Comparison of ENCODE assay signal across 18 cellular contexts in the genomic region with DNA sequence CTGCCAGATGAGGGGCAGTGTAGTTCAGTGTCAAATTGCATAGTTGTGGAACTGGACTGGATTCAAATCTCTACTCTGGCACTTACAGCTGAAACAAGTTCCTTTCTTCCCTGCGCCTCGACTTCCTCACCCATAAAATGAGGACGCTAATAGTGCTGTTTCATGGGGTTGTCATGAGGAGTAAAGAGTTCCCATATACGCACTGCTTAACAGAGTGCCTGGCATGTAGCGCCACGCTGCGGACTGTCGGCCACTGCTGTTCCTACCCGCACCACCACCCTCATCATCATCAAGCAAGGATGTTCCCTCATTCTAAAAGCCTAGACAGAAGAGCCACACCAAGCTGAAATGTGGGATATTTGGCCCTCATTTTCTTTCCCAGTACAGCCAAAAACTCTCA.
DNase-seq lines count a peak whose midpoint lies in the region; ATAC-seq and TF ChIP-seq lines count a peak whose summit lies in the region.
"Had no signal": no experiment of that assay in that cellular context is flagged by ENCODE, and none has a peak within 500 bp of the region (broad histone marks: within the 10 kb centered on the region; RNA-seq: fewer than 3 reads in every experiment).

No MANE protein-coding gene starts in this region.

- peak; percentile 68 for DNase-seq in Ammon's horn (ENCODE audit: low spot score)
- no peak for DNase-seq in CD4-positive, CD25-positive, alpha-beta regulatory T cell
- DNase-seq in natural killer cell: no peak
- no peak for DNase-seq in stimulated activated CD4-positive, alpha-beta T cell treated with anti-CD3 and anti-CD28 coated beads, Interleukin-4, amount 100 ng/mL, for 24 hours
- DNase-seq in KG1 (lab: John Stamatoyannopoulos, UW): no peak
- no peak for DNase-seq in ecto neural progenitor cell (ENCODE audit: low spot score)
- DNase-seq: activated CD4-positive, alpha-beta T cell treated with anti-CD3 and anti-CD28 coated beads for 48 hours; DMS 273 treated with DMSO at 0.1 percent for 48 hours; effector CD8-positive, alpha-beta T cell; GF-D8; NCI-H524 treated with DMSO at 0.1 percent for 48 hours; PC-3; thyroid gland had no signal

- H3K27ac Mint-ChIP-seq in CD4-positive, CD25-positive, alpha-beta regulatory T cell: peak overlapping the region in 2 of 3 donors; percentile 19 to 54
- H3K27ac Mint-ChIP-seq in dendritic cell treated with granulocyte-macrophage colony-stimulating factor and Interleukin-4, amounts not matched to agents 40 ng/mL and 50 ng/mL, for 4 days: peak overlapping the region; percentile 99
- peak overlapping the region; percentile 25 to 42 for H3K27ac Mint-ChIP-seq in natural killer cell
- H3K27ac Mint-ChIP-seq: B cell had no signal

- no peak overlapping the region for H3K4me3 Mint-ChIP-seq in CD4-positive, CD25-positive, alpha-beta regulatory T cell
- no peak overlapping the region for H3K4me3 Mint-ChIP-seq in dendritic cell treated with granulocyte-macrophage colony-stimulating factor and Interleukin-4, amounts not matched to agents 40 ng/mL and 50 ng/mL, for 4 days
- H3K4me3 Mint-ChIP-seq in natural killer cell: no peak overlapping the region
- H3K4me3 Mint-ChIP-seq: B cell had no signal

- H3K36me3 ChIP-seq in CD4-positive, CD25-positive, alpha-beta regulatory T cell (ENCODE audit: control insufficient read depth, insufficient read depth, low read length): no peaks in the 10 kb centered on the region
- H3K36me3 ChIP-seq: thyroid gland had no signal

- H3K4me1 ChIP-seq in CD4-positive, CD25-positive, alpha-beta regulatory T cell (ENCODE audit: control insufficient read depth, insufficient read depth, low read length, poor library complexity, severe bottlenecking): peaks cover 20% of the 10 kb centered on the region
- H3K4me1 ChIP-seq: adrenal gland, thyroid gland had no signal

- H3K27ac ChIP-seq in CD4-positive, CD25-positive, alpha-beta regulatory T cell (ENCODE audit: insufficient read depth, low read length, poor library complexity, severe bottlenecking): peak overlapping the region; percentile 15
- H3K27ac ChIP-seq: SK-N-MC, thyroid gland had no signal

- intact Hi-C loops in dendritic cell treated with granulocyte-macrophage colony-stimulating factor and Interleukin-4, amounts not matched to agents 40 ng/mL and 50 ng/mL, for 4 days (cut with micrococcal nuclease): loop anchor here (5.0 kb wide), 1 partner anchor 37 kb away; no protein-coding TSS in a partner anchor
- intact Hi-C loops in natural killer cell (cut with micrococcal nuclease): no loop called here

- no peak for ATAC-seq in CD4-positive, CD25-positive, alpha-beta regulatory T cell (ENCODE audit: low read depth in 2 of 2)
- ATAC-seq in natural killer cell: no peak
- ATAC-seq in HG03025 (IDR thresholded peaks at IDR 0.05; ENCODE audit: low FRiP score, unreplicated experiment): no peak
- ATAC-seq: PC-3 had no signal

- no peak for TF ChIP-seq CTCF in natural killer cell (IDR thresholded peaks at IDR 0.05)

- H3K27me3 Mint-ChIP-seq in CD4-positive, CD25-positive, alpha-beta regulatory T cell: no peaks in the 10 kb centered on the region
- H3K27me3 Mint-ChIP-seq in dendritic cell treated with granulocyte-macrophage colony-stimulating factor and Interleukin-4, amounts not matched to agents 40 ng/mL and 50 ng/mL, for 4 days: peaks cover 9% of the 10 kb centered on the region
- peaks cover 0 to 6% of the 10 kb centered on the region in 2 donors for H3K27me3 Mint-ChIP-seq in natural killer cell (ENCODE audit: low read depth in 2 of 2)
- H3K27me3 Mint-ChIP-seq: B cell had no signal

- H3K27me3 ChIP-seq in CD4-positive, CD25-positive, alpha-beta regulatory T cell (ENCODE audit: control insufficient read depth, insufficient read depth, low read length): no peaks in the 10 kb centered on the region
- H3K27me3 ChIP-seq: adrenal gland, thyroid gland had no signal

- peaks cover 10 to 28% (median 18%) of the 10 kb centered on the region in 4 donors for H3K4me1 Mint-ChIP-seq in CD4-positive, CD25-positive, alpha-beta regulatory T cell
- H3K4me1 Mint-ChIP-seq in dendritic cell treated with granulocyte-macrophage colony-stimulating factor and Interleukin-4, amounts not matched to agents 40 ng/mL and 50 ng/mL, for 4 days (ENCODE audit: low read depth): peaks cover 78% of the 10 kb centered on the region
- peaks cover 18 to 20% of the 10 kb centered on the region in 2 donors for H3K4me1 Mint-ChIP-seq in natural killer cell

- no peaks in the 10 kb centered on the region for H3K9me3 ChIP-seq in CD4-positive, CD25-positive, alpha-beta regulatory T cell (ENCODE audit: control insufficient read depth in 2 of 2, low read length in 2 of 2)
- H3K9me3 ChIP-seq: adrenal gland, thyroid gland had no signal

- H3K36me3 Mint-ChIP-seq in CD4-positive, CD25-positive, alpha-beta regulatory T cell: no peaks in the 10 kb centered on the region
- H3K36me3 Mint-ChIP-seq in dendritic cell treated with granulocyte-macrophage colony-stimulating factor and Interleukin-4, amounts not matched to agents 40 ng/mL and 50 ng/mL, for 4 days (ENCODE audit: low read depth): peaks cover 23% of the 10 kb centered on the region
- H3K36me3 Mint-ChIP-seq in natural killer cell: no peaks in the 10 kb centered on the region

- no peaks in the 10 kb centered on the region for H3K9me3 Mint-ChIP-seq in CD4-positive, CD25-positive, alpha-beta regulatory T cell
- H3K9me3 Mint-ChIP-seq in dendritic cell treated with granulocyte-macrophage colony-stimulating factor and Interleukin-4, amounts not matched to agents 40 ng/mL and 50 ng/mL, for 4 days: no peaks in the 10 kb centered on the region
- H3K9me3 Mint-ChIP-seq in natural killer cell: no peaks in the 10 kb centered on the region

- H3K4me3 ChIP-seq in CD4-positive, CD25-positive, alpha-beta regulatory T cell (ENCODE audit: low read depth, low read length): peak overlapping the region; percentile 54
- H3K4me3 ChIP-seq: adrenal gland, SK-N-MC, thyroid gland had no signal

Comparison
In these comparisons a context has a peak if more than half of its experiments do, and no peak if none do; other contexts are left out.
1. H3K27ac Mint-ChIP-seq: peak in every context shown above with its lines; median percentile 99 in dendritic cell treated with granulocyte-macrophage colony-stimulating factor and Interleukin-4, amounts not matched to agents 40 ng/mL and 50 ng/mL, for 4 days; 36 in CD4-positive, CD25-positive, alpha-beta regulatory T cell; 34 in natural killer cell.